Comparison of ENCODE assay signal across 8 cellular contexts in genomic region chr1:62800825-62801306, GRCh38. TPM values are rescaled to one million over a fixed set of nuclear protein-coding genes. Genes with fewer than 3 reads are reported as not detected.
DNase-seq lines count a peak whose midpoint lies in the region; ATAC-seq and TF ChIP-seq lines count a peak whose summit lies in the region.

No MANE protein-coding gene starts in this region.

- H3K79me2 ChIP-seq in fibroblast of lung (ENCODE audit: control insufficient read depth, insufficient read depth, low read length) = no peaks in the 10 kb centered on the region

- WGBS in esophagus squamous epithelium, 2 donors = 61 to 65% methylated on average over 3 of the region's 3 CpGs

- H4K20me1 ChIP-seq in fibroblast of lung (ENCODE audit: control insufficient read depth, extremely low read depth, insufficient read depth, low read length) = no peaks in the 10 kb centered on the region

- H3K27me3 ChIP-seq in fibroblast of lung (ENCODE audit: control insufficient read depth, insufficient read depth, low read length) (no peaks in the 10 kb centered on the region), esophagus squamous epithelium (no peaks in the 10 kb centered on the region)

- peak overlapping the region; percentile 75 for H3K4me2 ChIP-seq in fibroblast of lung (ENCODE audit: extremely low read depth, insufficient read depth, low read length)

- H3K36me3 ChIP-seq in fibroblast of lung (ENCODE audit: control insufficient read depth, insufficient read depth, low read length) (no peaks in the 10 kb centered on the region), esophagus squamous epithelium (peaks cover 0 to 11% (median 0%) of the 10 kb centered on the region in 3 donors)

- peak; percentile 99 for ATAC-seq in GM18508 (IDR thresholded peaks at IDR 0.05; ENCODE audit: insufficient read depth, unreplicated experiment)
- peak; percentile 99 for ATAC-seq in GM21786 (IDR thresholded peaks at IDR 0.05; ENCODE audit: unreplicated experiment)

- no peak for TF ChIP-seq CTCF in fibroblast of lung (conservative IDR thresholded peaks at IDR 0.05 in 1 of 2, IDR thresholded peaks at IDR 0.05 in 1 of 2; ENCODE audit: low read depth in 1 of 2, low read length in 2 of 2)
- TF ChIP-seq CTCF in esophagus squamous epithelium (IDR thresholded peaks at IDR 0.05) = no peak

- no peak overlapping the region for H3K9ac ChIP-seq in fibroblast of lung (ENCODE audit: insufficient read depth, low read length)

- no peaks in the 10 kb centered on the region for H3K4me1 ChIP-seq in fibroblast of lung (ENCODE audit: control insufficient read depth, extremely low read depth, insufficient read depth, low read length)
- H3K4me1 ChIP-seq in esophagus squamous epithelium = no peaks in the 10 kb centered on the region

- H3K9me3 ChIP-seq in fibroblast of lung (ENCODE audit: control insufficient read depth, insufficient read depth, low read depth, low read length) (no peaks in the 10 kb centered on the region), esophagus squamous epithelium (no peaks in the 10 kb centered on the region)

- no peak for TF ChIP-seq POLR2A in esophagus squamous epithelium (IDR thresholded peaks at IDR 0.05)

- peak overlapping the region; percentile 40 for H2AFZ ChIP-seq in fibroblast of lung (ENCODE audit: low read length)

- intact Hi-C loops in esophagus squamous epithelium (cut with DNase I) = no loop called here

- H3K4me3 ChIP-seq in fibroblast of lung (replicated peaks in 1 of 4; ENCODE audit: control extremely low read depth in 1 of 4, insufficient read depth in 1 of 4, low read depth in 3 of 4, low read length in 4 of 4) = no peak overlapping the region
- no peak overlapping the region for H3K4me3 ChIP-seq in esophagus squamous epithelium

- DNase-seq in KBM-7 (peak; percentile 81), fibroblast of lung (ENCODE audit: low read depth in 2 of 2) (peak; percentile 12 to 86), NCI-H345 treated with DMSO at 0.1 percent for 48 hours (lab: John Stamatoyannopoulos, UW; ENCODE audit: unreplicated experiment) (no peak), esophagus squamous epithelium (lab: John Stamatoyannopoulos, UW) (no peak)
- DNase-seq in activated CD4-positive, alpha-beta T cell treated with anti-CD3 and anti-CD28 coated beads for 48 hours = no peak
- no peak for DNase-seq in activated CD4-positive, CD25-positive, alpha-beta regulatory T cell (lab: John Stamatoyannopoulos, UW)

- in situ Hi-C loops in KBM-7 (cut with MboI; ENCODE audit: low pct_unique_long_range_greater_than_20kb, low sequenced_read_pairs) = no loop called here

- peak overlapping the region; percentile 29 for H3K27ac ChIP-seq in fibroblast of lung (ENCODE audit: insufficient read depth, low read length)
- peak overlapping the region in 2 of 4 donors; percentile 7 to 29 for H3K27ac ChIP-seq in esophagus squamous epithelium

RNA-seq across cellular contexts. Expression of gene ATG4C, which starts 16.9 kb away (rescaled TPM):
- total RNA-seq in fibroblast of lung = 10.3 and 12.1 TPM in 2 replicates
- 6.4 and 9.0 TPM in 2 replicates for polyA plus RNA-seq in fibroblast of lung
- polyA plus RNA-seq in fibroblast of lung (2012) = 6.0 and 7.6 TPM in 2 replicates
- polyA minus RNA-seq in fibroblast of lung (ENCODE audit: low replicate concordance) = 0.78 and 1.7 TPM in 2 replicates
- 1 to 10 TPM in 3 of 4 donors, under 1 TPM in 1; 0.95 to 7.5 (median 5.7) TPM for total RNA-seq in esophagus squamous epithelium

Comparison
In these comparisons a context has a peak if more than half of its experiments do, and no peak if none do; other contexts are left out.
1. DNase-seq: peak in KBM-7 (single experiment) and fibroblast of lung (2 of 2); none in NCI-H345 treated with DMSO at 0.1 percent for 48 hours (single experiment), esophagus squamous epithelium (single experiment), activated CD4-positive, alpha-beta T cell treated with anti-CD3 and anti-CD28 coated beads for 48 hours (single experiment) and activated CD4-positive, CD25-positive, alpha-beta regulatory T cell (0 of 4).